ENCODE assay signal across 1 cellular context in the genomic region with DNA sequence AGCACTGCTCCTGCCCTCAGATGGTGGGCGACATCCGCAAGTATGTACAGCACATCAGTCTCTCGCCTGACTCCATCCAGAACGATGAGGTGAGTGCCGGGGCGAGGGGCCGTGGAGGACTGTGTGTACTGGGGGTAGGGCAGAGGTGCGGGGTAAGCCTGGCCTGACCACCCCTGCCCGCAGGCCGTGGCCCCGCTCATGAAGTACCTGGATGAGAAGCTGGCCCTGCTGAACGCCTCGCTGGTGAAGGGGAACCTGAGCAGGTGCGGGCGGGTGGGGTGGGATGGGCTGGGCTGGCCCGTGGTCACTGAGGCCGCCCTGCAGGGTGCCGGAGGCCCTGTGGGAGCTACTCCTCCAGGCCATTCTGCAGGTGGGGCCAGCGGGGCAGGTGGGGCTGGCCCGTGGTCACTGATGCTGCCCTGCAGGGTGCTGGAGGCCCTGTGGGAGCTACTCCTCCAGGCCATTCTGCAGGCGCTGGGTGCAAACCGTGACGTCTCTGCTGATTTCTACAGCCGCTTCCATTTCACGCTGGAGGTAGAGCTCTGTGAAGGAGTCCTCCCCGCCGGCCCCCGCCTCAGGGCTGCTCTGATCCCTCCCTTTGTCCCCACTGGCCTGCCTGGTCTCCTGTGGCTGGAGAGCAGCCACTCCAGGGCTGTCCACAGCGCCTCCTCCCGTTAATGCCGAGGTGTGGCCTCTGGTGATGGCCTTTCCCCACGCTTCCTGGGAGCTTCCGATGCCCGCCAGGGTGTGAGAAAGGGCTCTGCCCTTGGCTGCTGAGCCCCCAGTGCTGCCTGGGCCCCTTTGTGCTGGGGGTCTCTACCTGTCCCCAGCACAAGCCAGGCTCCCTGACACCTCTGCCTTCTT.
A peak's percentile ranks its signal among the peaks of the same experiment; 100 is the strongest.
TF ChIP-seq lines count a peak whose summit lies in the region.

No MANE protein-coding gene starts in this region.

TF ChIP-seq in K562, 482 proteins besides CTCF, POLR2A, EP300 and RAD21:
- TF ChIP-seq SNIP1 (IDR thresholded peaks at IDR 0.05; ENCODE audit: low read depth) (no peak), POLR2G (IDR thresholded peaks at IDR 0.05; ENCODE audit: low read depth, low read length) (peak; percentile 12), CTBP1 (IDR thresholded peaks at IDR 0.05; ENCODE audit: borderline replicate concordance) (no peak), TBL1XR1 (IDR thresholded peaks at IDR 0.05; ENCODE audit: low read length in 2 of 2) (no peak), TAF1 (IDR thresholded peaks at IDR 0.05; ENCODE audit: control insufficient read depth, extremely low read depth, insufficient read depth, low read length, severe bottlenecking) (no peak), MXI1 (IDR thresholded peaks at IDR 0.05; ENCODE audit: low read depth, low read length) (no peak), WHSC1 (IDR thresholded peaks at IDR 0.05; ENCODE audit: low read length) (no peak), FIP1L1 (IDR thresholded peaks at IDR 0.05; ENCODE audit: low read depth, low read length, poor library complexity, severe bottlenecking) (no peak), PCBP1 (IDR thresholded peaks at IDR 0.05; ENCODE audit: low read depth, low read length, poor library complexity, severe bottlenecking) (peak; percentile 6), ZNF408 (CRISPR knock-in tag; IDR thresholded peaks at IDR 0.05; ENCODE audit: low read depth) (no peak), RB1 (IDR thresholded peaks at IDR 0.05; ENCODE audit: low read depth) (no peak), NFE2 (IDR thresholded peaks at IDR 0.05; ENCODE audit: low read depth) (no peak), PHF8 (IDR thresholded peaks at IDR 0.05; ENCODE audit: borderline replicate concordance, low read length) (no peak), ARNT (IDR thresholded peaks at IDR 0.05) (no peak)
- TF ChIP-seq, protein P1, sequence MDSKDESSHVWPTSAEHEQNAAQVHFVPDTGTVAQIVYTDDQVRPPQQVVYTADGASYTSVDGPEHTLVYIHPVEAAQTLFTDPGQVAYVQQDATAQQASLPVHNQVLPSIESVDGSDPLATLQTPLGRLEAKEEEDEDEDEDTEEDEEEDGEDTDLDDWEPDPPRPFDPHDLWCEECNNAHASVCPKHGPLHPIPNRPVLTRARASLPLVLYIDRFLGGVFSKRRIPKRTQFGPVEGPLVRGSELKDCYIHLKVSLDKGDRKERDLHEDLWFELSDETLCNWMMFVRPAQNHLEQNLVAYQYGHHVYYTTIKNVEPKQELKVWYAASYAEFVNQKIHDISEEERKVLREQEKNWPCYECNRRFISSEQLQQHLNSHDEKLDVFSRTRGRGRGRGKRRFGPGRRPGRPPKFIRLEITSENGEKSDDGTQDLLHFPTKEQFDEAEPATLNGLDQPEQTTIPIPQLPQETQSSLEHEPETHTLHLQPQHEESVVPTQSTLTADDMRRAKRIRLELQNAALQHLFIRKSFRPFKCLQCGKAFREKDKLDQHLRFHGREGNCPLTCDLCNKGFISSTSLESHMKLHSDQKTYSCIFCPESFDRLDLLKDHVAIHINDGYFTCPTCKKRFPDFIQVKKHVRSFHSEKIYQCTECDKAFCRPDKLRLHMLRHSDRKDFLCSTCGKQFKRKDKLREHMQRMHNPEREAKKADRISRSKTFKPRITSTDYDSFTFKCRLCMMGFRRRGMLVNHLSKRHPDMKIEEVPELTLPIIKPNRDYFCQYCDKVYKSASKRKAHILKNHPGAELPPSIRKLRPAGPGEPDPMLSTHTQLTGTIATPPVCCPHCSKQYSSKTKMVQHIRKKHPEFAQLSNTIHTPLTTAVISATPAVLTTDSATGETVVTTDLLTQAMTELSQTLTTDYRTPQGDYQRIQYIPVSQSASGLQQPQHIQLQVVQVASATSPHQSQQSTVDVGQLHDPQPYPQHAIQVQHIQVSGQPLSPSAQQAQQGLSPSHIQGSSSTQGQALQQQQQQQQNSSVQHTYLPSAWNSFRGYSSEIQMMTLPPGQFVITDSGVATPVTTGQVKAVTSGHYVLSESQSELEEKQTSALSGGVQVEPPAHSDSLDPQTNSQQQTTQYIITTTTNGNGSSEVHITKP (IDR thresholded peaks at IDR 0.05; ENCODE audit: partially characterized antibody), result peak; percentile 34
